19 cellular contexts compared by ENCODE assay signal in genomic region chr1:173856903-173857302, GRCh38.
"Had no signal": no experiment of that assay in that cellular context is flagged by ENCODE, and none has a peak within 500 bp of the region (broad histone marks: within the 10 kb centered on the region; RNA-seq: fewer than 3 reads in every experiment).

No MANE protein-coding gene starts in this region.

- FAIRE-seq: kidney had no signal

- H3K4me3 Mint-ChIP-seq: activated CD4-positive, alpha-beta T cell treated with anti-CD3 and anti-CD28 coated beads, Interleukin-2, amount 10 ng/mL, durations not matched to agents 7 days and 5 days; activated naive CD8-positive, alpha-beta T cell treated with anti-CD3 and anti-CD28 coated beads, Interleukin-2, amount 10 ng/mL, durations not matched to agents 7 days and 5 days; dendritic cell treated with granulocyte-macrophage colony-stimulating factor and Interleukin-4, amounts not matched to agents 40 ng/mL and 50 ng/mL, for 4 days; endodermal cell; nephron; T-helper 2 cell treated with Interferon-gamma antibody and Interleukin-4, amounts not matched to agents 5 μg/mL and 100 μg/mL, for 36 hours had no signal

- H3K9me3 ChIP-seq: breast epithelium, stomach, testis, upper lobe of right lung had no signal

- H3K27me3 Mint-ChIP-seq: activated CD4-positive, alpha-beta T cell treated with anti-CD3 and anti-CD28 coated beads, Interleukin-2, amount 10 ng/mL, durations not matched to agents 7 days and 5 days; activated naive CD8-positive, alpha-beta T cell treated with anti-CD3 and anti-CD28 coated beads, Interleukin-2, amount 10 ng/mL, durations not matched to agents 7 days and 5 days; dendritic cell treated with granulocyte-macrophage colony-stimulating factor and Interleukin-4, amounts not matched to agents 40 ng/mL and 50 ng/mL, for 4 days; progenitor cell of endocrine pancreas had no signal

- H3K27ac ChIP-seq: breast epithelium, skin epidermis, stomach, testis, upper lobe of right lung had no signal

- DNase-seq: activated CD4-positive, alpha-beta T cell treated with anti-CD3 and anti-CD28 coated beads, Interleukin-2, amount 10 ng/mL, durations not matched to agents 7 days and 5 days; activated naive CD8-positive, alpha-beta T cell treated with anti-CD3 and anti-CD28 coated beads, Interleukin-2, amount 10 ng/mL, durations not matched to agents 7 days and 5 days; anterior cingulate cortex; endodermal cell; hippocampal formation; kidney; left ventricle myocardium superior; nucleus accumbens; right cardiac atrium; stomach; testis; upper lobe of right lung had no signal

- H3K4me3 ChIP-seq: breast epithelium, skin epidermis, stomach, testis, upper lobe of right lung had no signal

- H3K4me1 ChIP-seq: breast epithelium, testis had no signal

- H3K9me3 Mint-ChIP-seq: activated CD4-positive, alpha-beta T cell treated with anti-CD3 and anti-CD28 coated beads, Interleukin-2, amount 10 ng/mL, durations not matched to agents 7 days and 5 days; activated naive CD8-positive, alpha-beta T cell treated with anti-CD3 and anti-CD28 coated beads, Interleukin-2, amount 10 ng/mL, durations not matched to agents 7 days and 5 days; dendritic cell treated with granulocyte-macrophage colony-stimulating factor and Interleukin-4, amounts not matched to agents 40 ng/mL and 50 ng/mL, for 4 days; endodermal cell; nephron; T-helper 2 cell treated with Interferon-gamma antibody and Interleukin-4, amounts not matched to agents 5 μg/mL and 100 μg/mL, for 36 hours had no signal

- H3K27me3 ChIP-seq: breast epithelium, stomach, testis, upper lobe of right lung had no signal

- ATAC-seq: esophagus mucosa, left ventricle myocardium superior, right cardiac atrium, upper lobe of right lung had no signal

- H3K27ac Mint-ChIP-seq: dendritic cell treated with granulocyte-macrophage colony-stimulating factor and Interleukin-4, amounts not matched to agents 40 ng/mL and 50 ng/mL, for 4 days had no signal
